Comparison of ENCODE assay signal across 8 cellular contexts in genomic region chr11:20388096-20389055, GRCh38. TPM values are rescaled to one million over a fixed set of nuclear protein-coding genes. Genes with fewer than 3 reads are reported as not detected.
DNase-seq lines count a peak whose midpoint lies in the region; ATAC-seq, FAIRE-seq and TF ChIP-seq lines count a peak whose summit lies in the region.
"Had no signal": no experiment of that assay in that cellular context is flagged by ENCODE, and none has a peak within 500 bp of the region (broad histone marks: within the 10 kb centered on the region; RNA-seq: fewer than 3 reads in every experiment).

No MANE protein-coding gene starts in this region.

- peaks cover 30% of the 10 kb centered on the region for H3K36me3 Mint-ChIP-seq in activated CD8-positive, alpha-beta T cell treated with anti-CD3 and anti-CD28 coated beads for 36 hours (ENCODE audit: low read depth)

- WGBS in pancreas, 2 donors, result 5 to 7% methylated on average over 25 of the region's 25 CpGs

- peaks cover 28% of the 10 kb centered on the region for H3K36me3 ChIP-seq in HUES48 (ENCODE audit: control insufficient read depth, insufficient read depth, low read length)
- H3K36me3 ChIP-seq in pancreas, result no peaks in the 10 kb centered on the region

- TF ChIP-seq CTCF in activated CD8-positive, alpha-beta T cell treated with anti-CD3 and anti-CD28 coated beads for 36 hours (IDR thresholded peaks at IDR 0.05), result no peak
- no peak for TF ChIP-seq CTCF in pancreas (IDR thresholded peaks at IDR 0.05)

- ATAC-seq in GM19467 (IDR thresholded peaks at IDR 0.05; ENCODE audit: unreplicated experiment) (peak; percentile 18), pancreas (peak in 2 of 4 donors; percentile 9 to 23)
- peak; percentile 7 for ATAC-seq in activated CD8-positive, alpha-beta T cell treated with anti-CD3 and anti-CD28 coated beads for 36 hours

- peak overlapping the region; percentile 87 for H3K9ac ChIP-seq in HUES48 (ENCODE audit: low read depth, low read length)

- H3K4me1 ChIP-seq in HUES48 (ENCODE audit: control insufficient read depth, insufficient read depth, low read length) (peaks cover 4% of the 10 kb centered on the region), pancreas (peaks cover 0 to 9% (median 7%) of the 10 kb centered on the region in 3 donors)

- peak overlapping the region; percentile 96 for H3K4me3 ChIP-seq in HUES48 (ENCODE audit: low read depth, low read length)
- peak overlapping the region; percentile 62 to 95 (median 87) for H3K4me3 ChIP-seq in pancreas

- H3K27me3 Mint-ChIP-seq in activated CD8-positive, alpha-beta T cell treated with anti-CD3 and anti-CD28 coated beads for 36 hours, result no peaks in the 10 kb centered on the region

- H3K27ac ChIP-seq in HUES48 (ENCODE audit: low read depth, low read length) (peak overlapping the region; percentile 89), pancreas (peak overlapping the region in 3 of 4 donors; percentile 82 to 90 (median 87))

- CTCF ChIA-PET in activated CD8-positive, alpha-beta T cell treated with anti-CD3 and anti-CD28 coated beads for 36 hours (lab: Charles Lee), result interaction anchor here (1.1 to 2.0 kb wide), 2 partner anchors 9 to 11 kb away, joined by 3 to 17 read pairs; no protein-coding TSS in a partner anchor

- H3K9me3 ChIP-seq in HUES48 (ENCODE audit: control insufficient read depth, insufficient read depth, low read length) (no peaks in the 10 kb centered on the region), pancreas (no peaks in the 10 kb centered on the region)

- H3K9me3 Mint-ChIP-seq in activated CD8-positive, alpha-beta T cell treated with anti-CD3 and anti-CD28 coated beads for 36 hours, result no peaks in the 10 kb centered on the region

- H3K4me1 Mint-ChIP-seq in activated CD8-positive, alpha-beta T cell treated with anti-CD3 and anti-CD28 coated beads for 36 hours (ENCODE audit: low read depth), result peaks cover 26% of the 10 kb centered on the region

- DNase-seq in GM03348 (ENCODE audit: low spot score) (peak; percentile 12), fibroblast of peridontal ligament (ENCODE audit: extremely low read depth) (peak; percentile 28), pancreas (no peak), amniotic stem cell (lab: John Stamatoyannopoulos, UW) (no peak)
- no peak for DNase-seq in activated CD8-positive, alpha-beta T cell treated with anti-CD3 and anti-CD28 coated beads for 36 hours

- FAIRE-seq in pancreas (lab: Jason Lieb, UNC), result no peak
- FAIRE-seq: endometrium had no signal

- peak overlapping the region; percentile 78 for H3K4me3 Mint-ChIP-seq in activated CD8-positive, alpha-beta T cell treated with anti-CD3 and anti-CD28 coated beads for 36 hours

- H3K27ac Mint-ChIP-seq in activated CD8-positive, alpha-beta T cell treated with anti-CD3 and anti-CD28 coated beads for 36 hours, result peak overlapping the region; percentile 98

- H3K27me3 ChIP-seq in HUES48 (ENCODE audit: control insufficient read depth, insufficient read depth, low read length), result no peaks in the 10 kb centered on the region
- H3K27me3 ChIP-seq in pancreas, result no peaks in the 10 kb centered on the region

- intact Hi-C loops in activated CD8-positive, alpha-beta T cell treated with anti-CD3 and anti-CD28 coated beads for 36 hours (cut with micrococcal nuclease), result no loop called here
- intact Hi-C loops in pancreas (cut with DNase I), result loop anchor here in 1 of 3 donors (10.0 kb wide), 1 partner anchor 216 kb away; no protein-coding TSS in a partner anchor

- POLR2A ChIA-PET in activated CD8-positive, alpha-beta T cell treated with anti-CD3 and anti-CD28 coated beads for 36 hours (lab: Charles Lee), result interaction anchor here (0.7 to 0.9 kb wide), 2 partner anchors 11 to 21 kb away, joined by 3 to 5 read pairs; no protein-coding TSS in a partner anchor

RNA-seq across cellular contexts. Expression of gene PRMT3, which starts 0.9 kb away (rescaled TPM):
- total RNA-seq in activated CD8-positive, alpha-beta T cell treated with anti-CD3 and anti-CD28 coated beads for 36 hours, result 10 to 100 TPM; 33.3 to 36.4 TPM
- 10 to 100 TPM in 1 of 6 donors, 1 to 10 TPM in 5; 5.1 to 10.3 (median 6.3) TPM for total RNA-seq in pancreas
- 1 to 10 TPM; 4.9 to 5.4 TPM for polyA plus RNA-seq in pancreas

RNA-seq across cellular contexts. Expression of gene HTATIP2, which starts 24.9 kb away (rescaled TPM):
- total RNA-seq in activated CD8-positive, alpha-beta T cell treated with anti-CD3 and anti-CD28 coated beads for 36 hours, result 10 to 100 TPM; 42.8 to 44.8 TPM
- 10 to 100 TPM in 5 of 6 donors, 1 to 10 TPM in 1; 9.6 to 29.1 (median 12.1) TPM for total RNA-seq in pancreas
- 10 to 100 TPM; 11.3 to 19.2 TPM for polyA plus RNA-seq in pancreas

Comparison
In these comparisons a context has a peak if more than half of its experiments do, and no peak if none do; other contexts are left out.
1. DNase-seq: peak in GM03348 (single experiment) and fibroblast of peridontal ligament (single experiment); none in activated CD8-positive, alpha-beta T cell treated with anti-CD3 and anti-CD28 coated beads for 36 hours (single experiment), pancreas (0 of 6) and amniotic stem cell (single experiment).